Comparison of ENCODE assay signal across 1 cellular context in the genomic region with DNA sequence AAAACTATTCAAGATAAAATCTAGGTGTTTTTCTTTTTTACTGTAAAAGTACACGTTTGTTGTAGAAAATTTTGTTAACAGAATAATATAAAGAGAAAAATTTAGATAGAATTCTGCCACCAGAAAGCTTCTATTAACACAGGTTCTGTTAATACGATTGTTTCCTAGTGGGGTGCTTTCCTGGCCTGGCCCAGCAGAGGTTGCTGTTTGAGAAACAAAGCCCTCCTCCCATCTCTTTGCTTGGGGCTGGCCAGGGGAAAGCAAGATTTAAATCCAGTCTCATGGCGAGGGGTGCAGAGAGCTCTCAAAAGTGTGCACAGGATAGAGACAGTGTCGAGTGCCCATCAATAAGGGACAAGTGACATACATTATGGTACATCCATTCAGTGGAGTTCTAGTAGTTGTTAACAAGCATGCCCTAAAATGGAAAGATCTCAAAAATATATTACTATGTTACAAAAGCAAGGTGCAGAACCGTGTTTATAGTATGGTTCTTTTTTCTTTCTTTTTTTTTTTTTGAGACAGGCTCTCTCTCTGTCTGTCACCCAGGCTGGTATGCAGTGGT.
TF ChIP-seq lines count a peak whose summit lies in the region.

No MANE protein-coding gene starts in this region.

TF ChIP-seq in K562, 482 proteins besides CTCF, POLR2A, EP300 and RAD21:
- TF ChIP-seq HDAC8 (tag; IDR thresholded peaks at IDR 0.05) (no peak), ZNF764 (CRISPR knock-in tag; IDR thresholded peaks at IDR 0.05; ENCODE audit: low read depth) (0 out of 2 replicates have a peak, but pooled peaks have one; percentile 61)
- TF ChIP-seq, protein P1, sequence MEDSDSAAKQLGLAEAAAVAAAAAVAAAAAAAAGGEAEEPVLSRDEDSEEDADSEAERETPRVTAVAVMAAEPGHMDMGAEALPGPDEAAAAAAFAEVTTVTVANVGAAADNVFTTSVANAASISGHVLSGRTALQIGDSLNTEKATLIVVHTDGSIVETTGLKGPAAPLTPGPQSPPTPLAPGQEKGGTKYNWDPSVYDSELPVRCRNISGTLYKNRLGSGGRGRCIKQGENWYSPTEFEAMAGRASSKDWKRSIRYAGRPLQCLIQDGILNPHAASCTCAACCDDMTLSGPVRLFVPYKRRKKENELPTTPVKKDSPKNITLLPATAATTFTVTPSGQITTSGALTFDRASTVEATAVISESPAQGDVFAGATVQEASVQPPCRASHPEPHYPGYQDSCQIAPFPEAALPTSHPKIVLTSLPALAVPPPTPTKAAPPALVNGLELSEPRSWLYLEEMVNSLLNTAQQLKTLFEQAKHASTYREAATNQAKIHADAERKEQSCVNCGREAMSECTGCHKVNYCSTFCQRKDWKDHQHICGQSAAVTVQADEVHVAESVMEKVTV (CRISPR knock-in tag; IDR thresholded peaks at IDR 0.05) = 0 out of 2 replicates have a peak, but pooled peaks have one; percentile 34
